ENCODE assay signal across 12 cellular contexts in genomic region chr7:116443101-116443523, GRCh38. TPM values are rescaled to one million over a fixed set of nuclear protein-coding genes. Genes with fewer than 3 reads are reported as not detected.
DNase-seq lines count a peak whose midpoint lies in the region; ATAC-seq, FAIRE-seq and TF ChIP-seq lines count a peak whose summit lies in the region.
"Had no signal": no experiment of that assay in that cellular context is flagged by ENCODE, and none has a peak within 500 bp of the region (broad histone marks: within the 10 kb centered on the region; RNA-seq: fewer than 3 reads in every experiment).

No MANE protein-coding gene starts in this region.

- H3K27ac Mint-ChIP-seq in T-cell: no peak overlapping the region

- H3K4me2 ChIP-seq in SK-N-SH: peak overlapping the region; percentile 32; the same call in 1 of the 2 replicates

- TF ChIP-seq POLR2A in sigmoid colon (IDR thresholded peaks at IDR 0.05) (no peak), GM12892 (IDR thresholded peaks at IDR 0.05; ENCODE audit: low read depth, low read length) (no peak)

- no peak for TF ChIP-seq CTCF in SK-N-SH (IDR thresholded peaks at IDR 0.05)
- no peak for TF ChIP-seq CTCF in fibroblast of pulmonary artery (IDR thresholded peaks at IDR 0.05; ENCODE audit: low read length, missing control alignments)
- TF ChIP-seq CTCF in sigmoid colon (IDR thresholded peaks at IDR 0.05): no peak

- H3K27ac ChIP-seq in SK-N-SH (ENCODE audit: low read depth in 2 of 2, low read length in 1 of 2): peak overlapping the region; percentile 76 to 87; a peak in 3 of 4 replicates
- H3K27ac ChIP-seq in sigmoid colon: peak overlapping the region in 3 of 4 donors; percentile 51 to 59 (median 54)

- no peak for TF ChIP-seq RAD21 in SK-N-SH (IDR thresholded peaks at IDR 0.05; ENCODE audit: low read length)

- TF ChIP-seq EP300 in SK-N-SH (IDR thresholded peaks at IDR 0.05; ENCODE audit: borderline replicate concordance in 1 of 2, low read depth in 1 of 2, low read length in 1 of 2) (peak; percentile 44 to 99; a peak in 3 of 4 replicates), sigmoid colon (IDR thresholded peaks at IDR 0.05) (no peak)

- peak overlapping the region; percentile 37; the same call in 1 of the 2 replicates for H3K9ac ChIP-seq in SK-N-SH

- H3K79me2 ChIP-seq in SK-N-SH (ENCODE audit: insufficient read depth): no peaks in the 10 kb centered on the region

- POLR2A ChIA-PET in SK-N-SH (lab: Yijun Ruan, JAX): no interaction called here
- POLR2A ChIA-PET in T-cell (lab: Charles Lee): no interaction called here

- H3K4me1 ChIP-seq in SK-N-SH (ENCODE audit: control insufficient read depth in 1 of 2, insufficient read depth in 2 of 2, low read depth in 1 of 2, low read length in 1 of 2) (peaks cover 2 to 65% of the 10 kb centered on the region in 2 experiments), sigmoid colon (peaks cover 0 to 44% (median 25%) of the 10 kb centered on the region in 4 donors)

- no peaks in the 10 kb centered on the region for H3K4me1 Mint-ChIP-seq in T-cell

- no peaks in the 10 kb centered on the region for H3K36me3 Mint-ChIP-seq in T-cell

- ATAC-seq in GM19035 (IDR thresholded peaks at IDR 0.05; ENCODE audit: unreplicated experiment) (no peak), T-cell (replicated peaks in 1 of 4) (no peak)

- H3K27me3 Mint-ChIP-seq in T-cell: peaks cover 6 to 10% of the 10 kb centered on the region in 2 donors

- H3F3A ChIP-seq in SK-N-SH (replicated peaks; ENCODE audit: insufficient read depth): peaks cover 48% of the 10 kb centered on the region

- H3K27me3 ChIP-seq in SK-N-SH (ENCODE audit: insufficient read depth) (no peaks in the 10 kb centered on the region), sigmoid colon (no peaks in the 10 kb centered on the region)

- intact Hi-C loops in sigmoid colon (cut with DNase I): no loop called here

- H3K9me3 Mint-ChIP-seq in T-cell: no peaks in the 10 kb centered on the region

- H3K4me3 Mint-ChIP-seq in T-cell: no peak overlapping the region

- H3K9me2 ChIP-seq in SK-N-SH: no peaks in the 10 kb centered on the region

- no peak for FAIRE-seq in GM12892 (lab: Jason Lieb, UNC)

- H3K9me3 ChIP-seq in SK-N-SH (no peaks in the 10 kb centered on the region), sigmoid colon (no peaks in the 10 kb centered on the region)

- 0 out of 2 replicates have a peak overlapping the region, but pooled peaks have one; percentile 7 for H2AFZ ChIP-seq in SK-N-SH (ENCODE audit: low read depth)

- no peaks in the 10 kb centered on the region for H4K20me1 ChIP-seq in SK-N-SH (ENCODE audit: insufficient read depth)

- H3K36me3 ChIP-seq in SK-N-SH (replicated peaks in 1 of 2; ENCODE audit: control insufficient read depth in 1 of 2, insufficient read depth in 2 of 2, low read length in 1 of 2) (no peaks in the 10 kb centered on the region), sigmoid colon (no peaks in the 10 kb centered on the region)

- H3K4me3 ChIP-seq in SK-N-SH (ENCODE audit: low read depth in 2 of 2, low read length in 1 of 2): no peak overlapping the region
- H3K4me3 ChIP-seq in fibroblast of pulmonary artery (replicated peaks; ENCODE audit: low read depth, low read length): no peak overlapping the region
- no peak overlapping the region for H3K4me3 ChIP-seq in sigmoid colon

- 0% methylated on average over 1 of the region's 1 CpG for WGBS in SK-N-SH (ENCODE audit: low lambda C conversion rate)
- 45 to 67% methylated on average over 1 of the region's 1 CpG for WGBS in sigmoid colon, 2 donors

- DNase-seq in ELR (ENCODE audit: low read depth) (peak; percentile 98), SK-N-SH (peak; percentile 13), fibroblast of pulmonary artery (ENCODE audit: low read depth) (peak; percentile 96), sigmoid colon (no peak), GM12892 (ENCODE audit: insufficient read length) (no peak), T-cell (no peak), NCI-H524 (lab: John Stamatoyannopoulos, UW) (no peak)
- DNase-seq: activated T-cell treated with anti-CD3 and anti-CD28 coated beads, Interleukin-2, amount 50 U/mL, for 1 hour; cortex of kidney; NCI-H2171; T-helper 1 cell had no signal

- CTCF ChIA-PET in SK-N-SH (lab: Yijun Ruan, JAX): no interaction called here
- CTCF ChIA-PET in T-cell (lab: Charles Lee): no interaction called here

TF ChIP-seq in SK-N-SH, 30 proteins besides CTCF, POLR2A, EP300 and RAD21 (continues in another document):
- TF ChIP-seq SMC3 (IDR thresholded peaks at IDR 0.05; ENCODE audit: low read depth, low read length) (no peak), RCOR1 (IDR thresholded peaks at IDR 0.05; ENCODE audit: low read length) (no peak), MEF2A (IDR thresholded peaks at IDR 0.05; ENCODE audit: borderline replicate concordance, low read depth) (peak; percentile 87; the same call in 1 of the 2 replicates), YY1 (IDR thresholded peaks at IDR 0.05; ENCODE audit: low read depth) (peak; percentile 67; the same call in 1 of the 2 replicates), GABPA (IDR thresholded peaks at IDR 0.05; ENCODE audit: low read depth) (peak; percentile 46), SIN3A (IDR thresholded peaks at IDR 0.05; ENCODE audit: borderline replicate concordance, low read depth, low read length) (no peak; the same call in 1 of the 2 replicates), EZH2phosphoT487 (IDR thresholded peaks at IDR 0.05; ENCODE audit: borderline replicate concordance, low read depth) (no peak), PBX3 (IDR thresholded peaks at IDR 0.05) (peak; percentile 84), JUND (IDR thresholded peaks at IDR 0.05) (peak; percentile 100), MAX (IDR thresholded peaks at IDR 0.05; ENCODE audit: low read depth) (peak; percentile 85; the same call in 1 of the 2 replicates), USF2 (IDR thresholded peaks at IDR 0.05; ENCODE audit: borderline replicate concordance, low read depth, low read length) (no peak), FOXJ3 (CRISPR knock-in tag; IDR thresholded peaks at IDR 0.05) (no peak), RFX5 (IDR thresholded peaks at IDR 0.05; ENCODE audit: low read length) (no peak), MXI1 (IDR thresholded peaks at IDR 0.05; ENCODE audit: low read depth, low read length) (no peak), REST (IDR thresholded peaks at IDR 0.05; ENCODE audit: low read depth, low read length) (peak; percentile 54; the same call in 1 of the 2 replicates)

RNA-seq across cellular contexts. Expression of gene CAV2, which starts 56.4 kb away (rescaled TPM):
- polyA plus RNA-seq in SK-N-SH (2012; rRNA removed): 182 and 265 TPM in 2 replicates
- polyA plus RNA-seq in SK-N-SH (2012; cell fraction: cytosol; rRNA removed): 265 and 285 TPM in 2 replicates
- polyA plus RNA-seq in SK-N-SH (2012; cell fraction: nucleus; rRNA removed): 58.7 and 83.4 TPM in 2 replicates
- 100 to 1,000 TPM in 1 of 4 donors, 10 to 100 TPM in 3; 81.8 to 142 (median 88.6) TPM for total RNA-seq in sigmoid colon
- 10 to 100 TPM in 1 of 3 donors, 1 to 10 TPM in 2; 4.6 to 12.8 (median 7.8) TPM for polyA plus RNA-seq in sigmoid colon
- 5.5 TPM for polyA plus RNA-seq in GM12892 (2012; ENCODE audit: missing spikeins)
- total RNA-seq in T-cell: under 1 TPM in 3 of 5 donors, not detected in 2; 0.49 to 0.89 (median 0.55) TPM

Comparison
In these comparisons a context has a peak if more than half of its experiments do, and no peak if none do; other contexts are left out.
1. DNase-seq: peak in ELR (single experiment), SK-N-SH (single experiment) and fibroblast of pulmonary artery (single experiment); none in sigmoid colon (single experiment), GM12892 (single experiment), T-cell (0 of 34) and NCI-H524 (0 of 2).
2. RNA of gene CAV2, which starts 56.4 kb away (total RNA-seq): 81.8 to 142 TPM in sigmoid colon; 0.49 to 0.89 TPM in T-cell; every median in the first group is over 10 times any median in the second.